Comparison of ENCODE assay signal across 22 cellular contexts in the genomic region with DNA sequence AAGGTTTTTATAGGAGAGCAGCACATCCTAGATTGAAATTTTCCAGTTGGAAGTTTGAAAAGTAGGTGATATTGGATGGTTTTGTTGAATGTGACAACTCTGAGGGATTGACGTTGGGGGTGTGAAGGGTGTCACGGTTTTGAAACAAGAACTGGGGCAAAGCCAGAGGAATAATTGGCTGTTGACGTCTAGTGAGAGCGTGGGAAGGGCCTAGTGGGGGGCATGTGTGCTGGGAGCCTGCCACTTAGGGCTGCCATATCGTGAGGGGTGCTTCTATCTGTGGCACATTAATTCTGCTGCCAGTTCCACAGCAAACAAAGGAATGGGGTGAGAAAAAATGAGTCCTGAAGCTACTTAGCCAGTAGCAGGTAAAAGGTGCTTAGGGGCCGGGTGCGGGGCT.
"Had no signal": no experiment of that assay in that cellular context is flagged by ENCODE, and none has a peak within 500 bp of the region (broad histone marks: within the 10 kb centered on the region; RNA-seq: fewer than 3 reads in every experiment).

No MANE protein-coding gene starts in this region.

- H3K4me3 ChIP-seq: coronary artery, gastroesophageal sphincter, pancreas, psoas muscle, smooth muscle cell, thoracic aorta, vagina had no signal

- H3K4me2 ChIP-seq: smooth muscle cell had no signal

- H3K27ac ChIP-seq: coronary artery, epithelial cell of prostate, gastroesophageal sphincter, pancreas, psoas muscle, thoracic aorta, vagina had no signal

- H3K27ac Mint-ChIP-seq: activated naive CD8-positive, alpha-beta T cell treated with anti-CD3 and anti-CD28 coated beads for 36 hours; mesothelial cell of epicardium; nephron; stimulated activated naive B cell treated with anti-CD40 and anti-IgM and Interleukin-4, amounts not matched to agents 10 μg/mL and 1 μg/mL and 100 μg/mL, for 72 hours; type B pancreatic cell had no signal

- ATAC-seq: gastroesophageal sphincter; pancreas; psoas muscle; sciatic nerve; stimulated activated naive B cell treated with anti-CD40 and anti-IgM and Interleukin-4, amounts not matched to agents 10 μg/mL and 1 μg/mL and 100 μg/mL, for 72 hours had no signal

- H3K4me3 Mint-ChIP-seq: activated naive CD8-positive, alpha-beta T cell treated with anti-CD3 and anti-CD28 coated beads for 36 hours; activated T-cell treated with anti-CD3 and anti-CD28 coated beads, Interleukin-2, amount 50 U/mL, for 24 hours; mesothelial cell of epicardium; nephron; stimulated activated naive B cell treated with anti-CD40 and anti-IgM and Interleukin-4, amounts not matched to agents 10 μg/mL and 1 μg/mL and 100 μg/mL, for 72 hours; type B pancreatic cell had no signal

- H3K36me3 ChIP-seq: pancreas, vagina had no signal

- H3K4me1 Mint-ChIP-seq: mesothelial cell of epicardium had no signal

- H3K27me3 ChIP-seq: gastroesophageal sphincter, pancreas, vagina had no signal

- H3K9me3 Mint-ChIP-seq: activated naive CD8-positive, alpha-beta T cell treated with anti-CD3 and anti-CD28 coated beads for 36 hours; activated T-cell treated with anti-CD3 and anti-CD28 coated beads, Interleukin-2, amount 50 U/mL, for 24 hours; mesothelial cell of epicardium; nephron; stimulated activated naive B cell treated with anti-CD40 and anti-IgM and Interleukin-4, amounts not matched to agents 10 μg/mL and 1 μg/mL and 100 μg/mL, for 72 hours; type B pancreatic cell had no signal

- DNase-seq: activated CD4-positive, alpha-beta T cell treated with anti-CD3 and anti-CD28 coated beads for 1 hour; activated CD4-positive, alpha-beta T cell treated with anti-CD3 and anti-CD28 coated beads, Interleukin-2, amount 50 U/mL, for 1 hour; activated naive CD4-positive, alpha-beta T cell treated with Interleukin-2 at 50 U/mL for 16 hours; activated naive CD8-positive, alpha-beta T cell treated with anti-CD3 and anti-CD28 coated beads for 36 hours; activated T-cell treated with anti-CD3 and anti-CD28 coated beads, Interleukin-2, amount 50 U/mL, for 24 hours; kidney; pancreas; psoas muscle; stimulated activated CD4-positive, alpha-beta T cell treated with anti-CD3 and anti-CD28 coated beads, Interleukin-15, amount 100 ng/mL, for 24 hours; stimulated activated naive B cell treated with anti-CD40 and anti-IgM and Interleukin-4, amounts not matched to agents 10 μg/mL and 1 μg/mL and 100 μg/mL, for 72 hours; T-helper 1 cell; T-helper 9 cell had no signal

- H3K9me3 ChIP-seq: gastroesophageal sphincter, pancreas, psoas muscle, thoracic aorta, vagina had no signal

- H3K4me1 ChIP-seq: vagina had no signal

- H3K27me3 Mint-ChIP-seq: activated naive CD8-positive, alpha-beta T cell treated with anti-CD3 and anti-CD28 coated beads for 36 hours; activated T-cell treated with anti-CD3 and anti-CD28 coated beads, Interleukin-2, amount 50 U/mL, for 24 hours; stimulated activated naive B cell treated with anti-CD40 and anti-IgM and Interleukin-4, amounts not matched to agents 10 μg/mL and 1 μg/mL and 100 μg/mL, for 72 hours had no signal
